In genomic region chr3:177776656-177777055, GRCh38 we compare ENCODE assay signal across 11 cellular contexts.
A peak's percentile ranks its signal among the peaks of the same experiment; 100 is the strongest.
DNase-seq lines count a peak whose midpoint lies in the region; ATAC-seq, FAIRE-seq and TF ChIP-seq lines count a peak whose summit lies in the region.
"Had no signal": no experiment of that assay in that cellular context is flagged by ENCODE, and none has a peak within 500 bp of the region (broad histone marks: within the 10 kb centered on the region; RNA-seq: fewer than 3 reads in every experiment).

No MANE protein-coding gene starts in this region.

- no peak for FAIRE-seq in HepG2 (lab: Jason Lieb, UNC)
- peak; percentile 75 for FAIRE-seq in urothelium cell line (lab: Jason Lieb, UNC)

- no peaks in the 10 kb centered on the region for H4K20me1 ChIP-seq in HepG2 (ENCODE audit: insufficient read depth, low read length)
- H4K20me1 ChIP-seq: BLaER1 had no signal

- BruUV-seq in HepG2 (replicated peaks; lab: Mats Ljungman, UMichigan) = no TSS peak

- H3K79me2 ChIP-seq in HepG2 (ENCODE audit: insufficient read depth, low read length) = no peaks in the 10 kb centered on the region

- 0% methylated on average over 4 of the region's 4 CpGs for WGBS in HepG2 (ENCODE audit: low lambda C conversion rate)
- WGBS in right lobe of liver (ENCODE audit: insufficient coverage, low coverage, low lambda C conversion rate, missing lambda C conversion rate) = 66% methylated on average over 4 of the region's 4 CpGs
- 39 to 45% (median 44%) methylated on average over 4 of the region's 4 CpGs for WGBS in stomach, 5 donors

- intact Hi-C loops in HepG2 (cut with micrococcal nuclease; ENCODE audit: unreplicated experiment) = loop anchor here (2.0 to 5.0 kb wide), 4 partner anchors 399 to 1262 kb away; no protein-coding TSS in a partner anchor
- intact Hi-C loops in right lobe of liver (cut with DNase I) = no loop called here
- intact Hi-C loops in stomach (cut with DNase I; ENCODE audit: low total_unique reads) = no loop called here

- peak; percentile 18 for DNase-seq in HepG2 (ENCODE audit: low spot score)
- DNase-seq in right lobe of liver = no peak
- peak; percentile 15 for DNase-seq in SK-MEL-5 (ENCODE audit: low read depth, low spot score)
- peak; percentile 98 to 99 for DNase-seq in foreskin keratinocyte
- DNase-seq in urothelium cell line (ENCODE audit: low spot score) = peak; percentile 86
- DNase-seq in stomach = no peak
- no peak for DNase-seq in activated naive CD4-positive, alpha-beta T cell treated with anti-CD3 and anti-CD28 coated beads, Interleukin-2, amount 50 U/mL, for 16 hours
- DNase-seq: NCI-H2081 treated with DMSO at 0.1 percent for 48 hours, T1000 had no signal

- no peaks in the 10 kb centered on the region for H3K4me1 ChIP-seq in HepG2 (ENCODE audit: insufficient read depth, low read length)
- peaks cover 0 to 10% (median 0%) of the 10 kb centered on the region in 4 donors for H3K4me1 ChIP-seq in right lobe of liver
- H3K4me1 ChIP-seq in foreskin keratinocyte = peaks cover 16% of the 10 kb centered on the region
- H3K4me1 ChIP-seq in stomach = peaks cover 0 to 45% (median 11%) of the 10 kb centered on the region in 4 donors

- H3K9me3 ChIP-seq in HepG2 (ENCODE audit: low read length) = no peaks in the 10 kb centered on the region
- no peaks in the 10 kb centered on the region for H3K9me3 ChIP-seq in right lobe of liver
- H3K9me3 ChIP-seq in stomach = no peaks in the 10 kb centered on the region

- H3K4me2 ChIP-seq in HepG2 (ENCODE audit: low read depth, low read length) = no peak overlapping the region
- H3K4me2 ChIP-seq: BLaER1 had no signal

- in situ Hi-C loops in HepG2 (cut with HindIII; ENCODE audit: extremely low pct_ligation_motif_present, low pct_unique_long_range_greater_than_20kb) = loop anchor here (10.0 to 25.0 kb wide), 2 partner anchors 412 to 1264 kb away; no protein-coding TSS in a partner anchor
- in situ Hi-C loops in SK-MEL-5 (cut with HindIII; ENCODE audit: low pct_unique_long_range_greater_than_20kb, low sequenced_read_pairs) = no loop called here

- TF ChIP-seq EP300 in HepG2 (IDR thresholded peaks at IDR 0.05; ENCODE audit: low read depth in 2 of 2, low read length in 2 of 2) = no peak
- TF ChIP-seq EP300 in HepG2 (CRISPR knock-in tag; IDR thresholded peaks at IDR 0.05; ENCODE audit: borderline replicate concordance) = no peak
- TF ChIP-seq EP300 in stomach (IDR thresholded peaks at IDR 0.05) = no peak

- H3K9ac ChIP-seq in HepG2 (ENCODE audit: insufficient read depth, low read depth, low read length) = no peak overlapping the region
- H3K9ac ChIP-seq: BLaER1 had no signal

- H3K27me3 ChIP-seq in HepG2 (ENCODE audit: control insufficient read depth in 1 of 2, insufficient read depth in 2 of 2, low read length in 2 of 2) (0 out of 5 replicates have a peak, but pooled peaks cover 0 to 2% of the 10 kb centered on the region in 2 experiments), right lobe of liver (no peaks in the 10 kb centered on the region), foreskin keratinocyte (no peaks in the 10 kb centered on the region), stomach (no peaks in the 10 kb centered on the region)
- H3K27me3 ChIP-seq: BLaER1 had no signal

- TF ChIP-seq POLR2A in HepG2 (IDR thresholded peaks at IDR 0.05; ENCODE audit: insufficient read depth in 1 of 2, low read depth in 2 of 2, low read length in 2 of 2) = no peak
- TF ChIP-seq POLR2A in right lobe of liver (IDR thresholded peaks at IDR 0.05) = no peak
- TF ChIP-seq POLR2A in stomach (IDR thresholded peaks at IDR 0.05) = no peak

- H3K36me3 ChIP-seq in HepG2 (replicated peaks in 1 of 2; ENCODE audit: control insufficient read depth in 1 of 2, insufficient read depth in 2 of 2, low read length in 2 of 2) = no peaks in the 10 kb centered on the region
- no peaks in the 10 kb centered on the region for H3K36me3 ChIP-seq in right lobe of liver
- H3K36me3 ChIP-seq in stomach = no peaks in the 10 kb centered on the region
- H3K36me3 ChIP-seq: BLaER1 had no signal

- H3K27ac ChIP-seq in HepG2 (ENCODE audit: extremely low read length, insufficient read depth, low read length) (no peak overlapping the region), right lobe of liver (no peak overlapping the region), foreskin keratinocyte (peak overlapping the region; percentile 13), stomach (no peak overlapping the region)
- H3K27ac ChIP-seq: BLaER1 had no signal

- ATAC-seq in HepG2 = no peak
- ATAC-seq in right lobe of liver = no peak
- peak; percentile 88 for ATAC-seq in foreskin keratinocyte
- no peak for ATAC-seq in HG02970 (IDR thresholded peaks at IDR 0.05; ENCODE audit: low FRiP score, unreplicated experiment)

- H3K4me3 ChIP-seq in HepG2 (replicated peaks in 1 of 3; ENCODE audit: insufficient read depth in 1 of 3, low read depth in 2 of 3, low read length in 3 of 3) (no peak overlapping the region), right lobe of liver (no peak overlapping the region), stomach (no peak overlapping the region)
- H3K4me3 ChIP-seq: BLaER1 had no signal

- CTCF ChIA-PET in HepG2 (lab: Yijun Ruan, JAX; ENCODE audit: low intra/inter-chr PET ratio, low total read pairs) = no interaction called here

- TF ChIP-seq RAD21 in HepG2 (CRISPR knock-in tag; IDR thresholded peaks at IDR 0.05) = no peak

- TF ChIP-seq CTCF in HepG2 (CRISPR knock-in tag; IDR thresholded peaks at IDR 0.05) = no peak
- TF ChIP-seq CTCF in right lobe of liver (IDR thresholded peaks at IDR 0.05) = no peak
- no peak for TF ChIP-seq CTCF in foreskin keratinocyte (conservative IDR thresholded peaks at IDR 0.05)
- TF ChIP-seq CTCF in stomach (IDR thresholded peaks at IDR 0.05) = no peak

- POLR2A ChIA-PET in HepG2 (lab: Yijun Ruan, JAX) = no interaction called here

- H2AFZ ChIP-seq in HepG2 (ENCODE audit: low read length) = no peak overlapping the region

TF ChIP-seq in HepG2, 621 proteins besides CTCF, POLR2A, EP300 and RAD21:
- TF ChIP-seq NPAS2 (CRISPR knock-in tag; IDR thresholded peaks at IDR 0.05; ENCODE audit: borderline replicate concordance) (no peak), ZFP36L1 (CRISPR knock-in tag; IDR thresholded peaks at IDR 0.05) (no peak), TARDBP (CRISPR knock-in tag; IDR thresholded peaks at IDR 0.05) (no peak), YEATS2 (CRISPR knock-in tag; IDR thresholded peaks at IDR 0.05; ENCODE audit: borderline replicate concordance) (no peak), ZNF235 (CRISPR knock-in tag; IDR thresholded peaks at IDR 0.05; ENCODE audit: borderline replicate concordance) (no peak), NFE2 (CRISPR knock-in tag; IDR thresholded peaks at IDR 0.05) (no peak), NR1H2 (CRISPR knock-in tag; IDR thresholded peaks at IDR 0.05; ENCODE audit: borderline replicate concordance, low read depth) (no peak), YEATS4 (CRISPR knock-in tag; IDR thresholded peaks at IDR 0.05; ENCODE audit: borderline replicate concordance) (no peak), ZGPAT (CRISPR knock-in tag; IDR thresholded peaks at IDR 0.05) (no peak), ZNF101 (CRISPR knock-in tag; IDR thresholded peaks at IDR 0.05; ENCODE audit: borderline replicate concordance, low read depth) (no peak), ZNF577 (CRISPR knock-in tag; IDR thresholded peaks at IDR 0.05; ENCODE audit: borderline replicate concordance, low read depth) (no peak), RBM39 (IDR thresholded peaks at IDR 0.05; ENCODE audit: low read depth, low read length, poor library complexity, severe bottlenecking) (no peak), ZNF512 (CRISPR knock-in tag; IDR thresholded peaks at IDR 0.05) (no peak), KAT8 (CRISPR knock-in tag; IDR thresholded peaks at IDR 0.05) (no peak), MTERF4 (CRISPR knock-in tag; IDR thresholded peaks at IDR 0.05) (no peak), ZNF138 (CRISPR knock-in tag; IDR thresholded peaks at IDR 0.05; ENCODE audit: low read depth) (no peak), ZNF747 (CRISPR knock-in tag; IDR thresholded peaks at IDR 0.05; ENCODE audit: borderline replicate concordance) (no peak), SRSF9 (IDR thresholded peaks at IDR 0.05; ENCODE audit: borderline replicate concordance, insufficient read depth, low read depth, low read length, poor library complexity, severe bottlenecking) (no peak)

Comparison
In these comparisons a context has a peak if more than half of its experiments do, and no peak if none do; other contexts are left out.
1. DNase-seq: peak in HepG2 (single experiment), SK-MEL-5 (single experiment), foreskin keratinocyte (2 of 2) and urothelium cell line (single experiment); none in right lobe of liver (0 of 3), stomach (single experiment) and activated naive CD4-positive, alpha-beta T cell treated with anti-CD3 and anti-CD28 coated beads, Interleukin-2, amount 50 U/mL, for 16 hours (single experiment).